16 cellular contexts compared by ENCODE assay signal in genomic region chr1:167486090-167486824, GRCh38. TPM values are rescaled to one million over a fixed set of nuclear protein-coding genes. Genes with fewer than 3 reads are reported as not detected.
DNase-seq lines count a peak whose midpoint lies in the region; TF ChIP-seq lines count a peak whose summit lies in the region.
"Had no signal": no experiment of that assay in that cellular context is flagged by ENCODE, and none has a peak within 500 bp of the region (broad histone marks: within the 10 kb centered on the region; RNA-seq: fewer than 3 reads in every experiment).

No MANE protein-coding gene starts in this region.

- H3K9me3 ChIP-seq in spleen, result no peaks in the 10 kb centered on the region
- H3K9me3 ChIP-seq: Caco-2, esophagus muscularis mucosa, HAP-1 had no signal

- peak overlapping the region in 5 of 8 donors; percentile 4 to 67 (median 58) for H3K27ac ChIP-seq in spleen
- H3K27ac ChIP-seq: 22Rv1, esophagus muscularis mucosa, HL-60 had no signal

- intact Hi-C loops in spleen (cut with DNase I; ENCODE audit: low total_unique reads), result no loop called here

- H3K9me3 Mint-ChIP-seq in T-helper 1 cell treated with Interleukin-12 subunit alpha and Interleukin-12 subunit beta and Interleukin-4 antibody, amounts not matched to agents 30 μg/mL and 1 μg/mL, for 36 hours, result no peaks in the 10 kb centered on the region
- no peaks in the 10 kb centered on the region for H3K9me3 Mint-ChIP-seq in activated T-cell treated with anti-CD3 and anti-CD28 coated beads, Interleukin-2, amount 50 U/mL, for 24 hours

- peak overlapping the region; percentile 38 for H3K27ac Mint-ChIP-seq in T-helper 1 cell treated with Interleukin-12 subunit alpha and Interleukin-12 subunit beta and Interleukin-4 antibody, amounts not matched to agents 30 μg/mL and 1 μg/mL, for 36 hours
- peak overlapping the region; percentile 86 for H3K27ac Mint-ChIP-seq in activated T-cell treated with anti-CD3 and anti-CD28 coated beads, Interleukin-2, amount 50 U/mL, for 24 hours

- no peak for DNase-seq in T-helper 1 cell
- DNase-seq in activated T-cell treated with anti-CD3 and anti-CD28 coated beads, Interleukin-2, amount 50 U/mL, for 24 hours, result peak; percentile 39
- peak; percentile 2 for DNase-seq in fibroblast of pulmonary artery (ENCODE audit: low read depth)
- DNase-seq in spleen, result no peak
- DNase-seq in SW 1271 (lab: John Stamatoyannopoulos, UW), result no peak
- DNase-seq in Ammon's horn (ENCODE audit: low spot score), result no peak
- DNase-seq in dermis blood vessel endothelial cell, result no peak
- DNase-seq: Caco-2, NCI-H187 treated with DMSO at 0.1 percent for 48 hours had no signal

- peaks cover 83% of the 10 kb centered on the region for H3K4me1 Mint-ChIP-seq in T-helper 1 cell treated with Interleukin-12 subunit alpha and Interleukin-12 subunit beta and Interleukin-4 antibody, amounts not matched to agents 30 μg/mL and 1 μg/mL, for 36 hours (ENCODE audit: low read depth)
- H3K4me1 Mint-ChIP-seq in activated T-cell treated with anti-CD3 and anti-CD28 coated beads, Interleukin-2, amount 50 U/mL, for 24 hours (ENCODE audit: low read depth), result peaks cover 97% of the 10 kb centered on the region

- no peaks in the 10 kb centered on the region for H3K27me3 ChIP-seq in spleen (replicated peaks in 1 of 7)
- H3K27me3 ChIP-seq: esophagus muscularis mucosa had no signal

- 56 to 73% (median 69%) methylated on average over 13 to 15 of the region's 15 CpGs for WGBS in spleen, 5 donors

- no peak for TF ChIP-seq POLR2A in spleen (IDR thresholded peaks at IDR 0.05)

- H3K4me1 ChIP-seq in spleen, result peaks cover 0 to 95% (median 20%) of the 10 kb centered on the region in 6 donors
- H3K4me1 ChIP-seq: Caco-2, esophagus muscularis mucosa, HAP-1 had no signal

- no peak overlapping the region for H3K4me3 ChIP-seq in fibroblast of pulmonary artery (replicated peaks; ENCODE audit: low read depth, low read length)
- H3K4me3 ChIP-seq in spleen, result no peak overlapping the region
- H3K4me3 ChIP-seq: esophagus muscularis mucosa, HAP-1 had no signal

- peak overlapping the region; percentile 32 for H3K4me3 Mint-ChIP-seq in T-helper 1 cell treated with Interleukin-12 subunit alpha and Interleukin-12 subunit beta and Interleukin-4 antibody, amounts not matched to agents 30 μg/mL and 1 μg/mL, for 36 hours
- H3K4me3 Mint-ChIP-seq in activated T-cell treated with anti-CD3 and anti-CD28 coated beads, Interleukin-2, amount 50 U/mL, for 24 hours, result peak overlapping the region; percentile 49

- TF ChIP-seq CTCF in fibroblast of pulmonary artery (IDR thresholded peaks at IDR 0.05; ENCODE audit: low read length, missing control alignments) (no peak), spleen (IDR thresholded peaks at IDR 0.05 in 8 of 11, conservative IDR thresholded peaks at IDR 0.05 in 3 of 11) (no peak)

- no peaks in the 10 kb centered on the region for H3K36me3 ChIP-seq in spleen
- H3K36me3 ChIP-seq: esophagus muscularis mucosa, HAP-1 had no signal

- no peaks in the 10 kb centered on the region for H3K27me3 Mint-ChIP-seq in T-helper 1 cell treated with Interleukin-12 subunit alpha and Interleukin-12 subunit beta and Interleukin-4 antibody, amounts not matched to agents 30 μg/mL and 1 μg/mL, for 36 hours (ENCODE audit: low read depth)
- no peaks in the 10 kb centered on the region for H3K27me3 Mint-ChIP-seq in activated T-cell treated with anti-CD3 and anti-CD28 coated beads, Interleukin-2, amount 50 U/mL, for 24 hours

- peaks cover 32% of the 10 kb centered on the region for H3K36me3 Mint-ChIP-seq in T-helper 1 cell treated with Interleukin-12 subunit alpha and Interleukin-12 subunit beta and Interleukin-4 antibody, amounts not matched to agents 30 μg/mL and 1 μg/mL, for 36 hours (ENCODE audit: low read depth)
- H3K36me3 Mint-ChIP-seq in activated T-cell treated with anti-CD3 and anti-CD28 coated beads, Interleukin-2, amount 50 U/mL, for 24 hours (ENCODE audit: low read depth), result peaks cover 81% of the 10 kb centered on the region

RNA-seq across cellular contexts. Expression of gene CD247, which starts 32.1 kb away (rescaled TPM):
- total RNA-seq in spleen (10 to 100 TPM; 15.8 to 67.1 (median 37.7) TPM), dermis blood vessel endothelial cell (0.09 TPM in 1 of 2 replicates, not detected in the other)
- 10 to 100 TPM; 16.0 to 17.8 (median 16.3) TPM for polyA plus RNA-seq in spleen
- total RNA-seq: Caco-2, chondrocyte, myocyte had no signal

Comparison
In these comparisons a context has a peak if more than half of its experiments do, and no peak if none do; other contexts are left out.
1. DNase-seq: peak in activated T-cell treated with anti-CD3 and anti-CD28 coated beads, Interleukin-2, amount 50 U/mL, for 24 hours (single experiment) and fibroblast of pulmonary artery (single experiment); none in T-helper 1 cell (0 of 5), spleen (single experiment), SW 1271 (0 of 2), Ammon's horn (single experiment) and dermis blood vessel endothelial cell (single experiment).
2. RNA of gene CD247, which starts 32.1 kb away (total RNA-seq): 15.8 to 67.1 TPM in spleen; 0.09 TPM in dermis blood vessel endothelial cell; every median in the first group is over 10 times any median in the second.